In genomic region chr4:143907811-143908210, GRCh38 we compare ENCODE assay signal across 8 cellular contexts.
DNase-seq lines count a peak whose midpoint lies in the region; ATAC-seq, FAIRE-seq and TF ChIP-seq lines count a peak whose summit lies in the region.
"Not testable (repeated sequence)": the region's sequence is repeated elsewhere in the genome, so short reads cannot be mapped to it uniquely, and the experiment has no call there.

No MANE protein-coding gene starts in this region.

- H3K27ac ChIP-seq in brain microvascular endothelial cell, result not testable (repeated sequence)

- peak; percentile 55 for ATAC-seq in GM19351 (IDR thresholded peaks at IDR 0.05; ENCODE audit: unreplicated experiment)
- ATAC-seq in HG02870 (IDR thresholded peaks at IDR 0.05; ENCODE audit: unreplicated experiment), result peak; percentile 51
- ATAC-seq in SK-N-SH treated with all-trans-retinoic acid at 6 μM for 48 hours, result peak; percentile 77

- not testable (repeated sequence) for H3K27me3 ChIP-seq in brain microvascular endothelial cell (replicated peaks)

- TF ChIP-seq CTCF in D721Med (IDR thresholded peaks at IDR 0.05; ENCODE audit: insufficient read depth, missing control alignments) (peak; percentile 42), LNCAP (IDR thresholded peaks at IDR 0.05) (peak; percentile 53), brain microvascular endothelial cell (IDR thresholded peaks at IDR 0.05; ENCODE audit: low read depth, low read length, missing control alignments) (peak; percentile 60)

- FAIRE-seq in D721Med (lab: Jason Lieb, UNC), result not testable (repeated sequence)
- peak; percentile 47 for FAIRE-seq in islet of Langerhans (lab: Jason Lieb, UNC)

- in situ Hi-C loops in brain microvascular endothelial cell (cut with HindIII; ENCODE audit: low pct_ligation_motif_present, low sequenced_read_pairs), result not testable (repeated sequence)

- H3K36me3 ChIP-seq in brain microvascular endothelial cell (replicated peaks), result not testable (repeated sequence)

- not testable (repeated sequence) for DNase-seq in D721Med (ENCODE audit: insufficient read length, low spot score); brain microvascular endothelial cell
- peak; percentile 13 for DNase-seq in stimulated activated CD4-positive, alpha-beta T cell treated with anti-CD3 and anti-CD28 coated beads, Interleukin-2, amount 100 ng/mL, for 4 hours (ENCODE audit: low read depth)

- not testable (repeated sequence) for H3K4me3 ChIP-seq in brain microvascular endothelial cell (ENCODE audit: low read depth, low read length)
